In genomic region chrX:153168423-153168822, GRCh38 we compare ENCODE assay signal across 4 cellular contexts. TPM values are rescaled to one million over a fixed set of nuclear protein-coding genes. Genes with fewer than 3 reads are reported as not detected.
"Had no signal": no experiment of that assay in that cellular context is flagged by ENCODE, and none has a peak within 500 bp of the region (broad histone marks: within the 10 kb centered on the region; RNA-seq: fewer than 3 reads in every experiment).

No MANE protein-coding gene starts in this region.

RNA-seq across cellular contexts. Expression of gene MAGEA1, which starts 10.7 kb away (rescaled TPM):
- polyA plus RNA-seq: adipose tissue, adrenal gland, aorta, cardiac muscle cell had no signal
